In genomic region chr17:63786117-63786516, GRCh38 we compare ENCODE assay signal across 19 cellular contexts. TPM values are rescaled to one million over a fixed set of nuclear protein-coding genes. Genes with fewer than 3 reads are reported as not detected.
DNase-seq lines count a peak whose midpoint lies in the region; ATAC-seq, FAIRE-seq and TF ChIP-seq lines count a peak whose summit lies in the region.
"Had no signal": no experiment of that assay in that cellular context is flagged by ENCODE, and none has a peak within 500 bp of the region (broad histone marks: within the 10 kb centered on the region; RNA-seq: fewer than 3 reads in every experiment).

No MANE protein-coding gene starts in this region.

- TF ChIP-seq POLR2A in HepG2 (IDR thresholded peaks at IDR 0.05; ENCODE audit: insufficient read depth in 1 of 2, low read depth in 2 of 2, low read length in 2 of 2): no peak
- TF ChIP-seq POLR2A in right lobe of liver (IDR thresholded peaks at IDR 0.05): no peak

- H2AFZ ChIP-seq in HepG2 (ENCODE audit: low read length) (no peak overlapping the region), mammary epithelial cell (ENCODE audit: low read depth, low read length) (no peak overlapping the region), smooth muscle cell (ENCODE audit: low read depth) (no peak overlapping the region)

- dilution Hi-C loops in mammary epithelial cell (cut with HindIII; ENCODE audit: low sequenced_read_pairs): no loop called here

- POLR2A ChIA-PET in HepG2 (lab: Yijun Ruan, JAX): interaction anchor here (0.7 to 8.5 kb wide), 4 partner anchors 12 to 43 kb away, joined by 3 to 72 read pairs (median 4); partner anchors contain the start of genes CCDC47 and DDX42

- TF ChIP-seq RAD21 in HepG2 (CRISPR knock-in tag; IDR thresholded peaks at IDR 0.05): no peak

- BruUV-seq in HepG2 (replicated peaks; lab: Mats Ljungman, UMichigan) (no TSS peak), mammary epithelial cell (replicated peaks; lab: Mats Ljungman, UMichigan) (TSS peak; percentile 77)

- H3K4me2 ChIP-seq in HepG2 (ENCODE audit: low read depth, low read length) (peak overlapping the region; percentile 15), mammary epithelial cell (ENCODE audit: insufficient read depth, low read depth, low read length) (peak overlapping the region; percentile 56), smooth muscle cell (no peak overlapping the region)
- H3K4me2 ChIP-seq: KMS-11 had no signal

- H3K4me3 ChIP-seq in HepG2 (replicated peaks in 1 of 3; ENCODE audit: insufficient read depth in 1 of 3, low read depth in 2 of 3, low read length in 3 of 3) (no peak overlapping the region), right lobe of liver (no peak overlapping the region), mammary epithelial cell (replicated peaks in 1 of 3; ENCODE audit: insufficient read depth in 1 of 3, low read depth in 2 of 3, low read length in 3 of 3) (no peak overlapping the region), smooth muscle cell (no peak overlapping the region)

- H4K20me1 ChIP-seq in HepG2 (ENCODE audit: insufficient read depth, low read length) (peaks cover 28% of the 10 kb centered on the region), mammary epithelial cell (ENCODE audit: insufficient read depth, low read length) (no peaks in the 10 kb centered on the region), smooth muscle cell (ENCODE audit: low read depth) (peaks cover 100% of the 10 kb centered on the region)

- H3K27ac ChIP-seq in HepG2 (ENCODE audit: extremely low read length, insufficient read depth, low read length) (peak overlapping the region; percentile 52), right lobe of liver (no peak overlapping the region), mammary epithelial cell (ENCODE audit: insufficient read depth, low read depth, low read length) (peak overlapping the region; percentile 99), smooth muscle cell (ENCODE audit: low read depth) (peak overlapping the region; percentile 12)
- H3K27ac ChIP-seq: KMS-11 had no signal

- CTCF ChIA-PET in HepG2 (lab: Yijun Ruan, JAX; ENCODE audit: low intra/inter-chr PET ratio, low total read pairs) (no interaction called here), mammary epithelial cell (lab: Charles Lee; ENCODE audit: low non-redundant PET) (no interaction called here)

- ATAC-seq in HepG2 (peak; percentile 88), right lobe of liver (no peak), HG02763 (IDR thresholded peaks at IDR 0.05; ENCODE audit: unreplicated experiment) (no peak)

- H3K4me1 ChIP-seq in HepG2 (ENCODE audit: insufficient read depth, low read length) (peaks cover 50% of the 10 kb centered on the region), right lobe of liver (no peaks in the 10 kb centered on the region), mammary epithelial cell (ENCODE audit: insufficient read depth, low read length) (peaks cover 37% of the 10 kb centered on the region), smooth muscle cell (ENCODE audit: low read depth) (no peaks in the 10 kb centered on the region)
- H3K4me1 ChIP-seq: BE2C had no signal

- H3K79me2 ChIP-seq in HepG2 (ENCODE audit: insufficient read depth, low read length) (peaks cover 61% of the 10 kb centered on the region), mammary epithelial cell (ENCODE audit: insufficient read depth, low read length) (peaks cover 92% of the 10 kb centered on the region), smooth muscle cell (ENCODE audit: low read depth) (peaks cover 100% of the 10 kb centered on the region)

- no peaks in the 10 kb centered on the region for H3K27me3 ChIP-seq in HepG2 (ENCODE audit: control insufficient read depth in 1 of 2, insufficient read depth in 2 of 2, low read length in 2 of 2)
- no peaks in the 10 kb centered on the region for H3K27me3 ChIP-seq in right lobe of liver
- no peaks in the 10 kb centered on the region for H3K27me3 ChIP-seq in mammary epithelial cell (ENCODE audit: insufficient read depth, low read length)
- no peaks in the 10 kb centered on the region for H3K27me3 ChIP-seq in smooth muscle cell (ENCODE audit: low read depth)
- H3K27me3 ChIP-seq: BE2C had no signal

- DNase-seq in HepG2 (ENCODE audit: low spot score) (peak; percentile 63), right lobe of liver (no peak), mammary epithelial cell (no peak), smooth muscle cell (lab: John Stamatoyannopoulos, UW; ENCODE audit: unreplicated experiment) (no peak), hypothalamus (lab: John Stamatoyannopoulos, UW) (no peak)
- DNase-seq: BE2C; CD8-positive, alpha-beta memory T cell; DMS79; NCI-H1417; NCI-H187; NCI-H2107; NCI-H2227 treated with DMSO at 0.1 percent for 48 hours; NCI-H510A treated with DMSO at 0.1 percent for 48 hours; NCI-H82 had no signal

- in situ Hi-C loops in HepG2 (cut with HindIII; ENCODE audit: extremely low pct_ligation_motif_present, low pct_unique_long_range_greater_than_20kb) (no loop called here), mammary epithelial cell (cut with MboI; ENCODE audit: low sequenced_read_pairs in 2 of 2) (no loop called here)

- TF ChIP-seq EP300 in HepG2 (IDR thresholded peaks at IDR 0.05; ENCODE audit: low read depth in 2 of 2, low read length in 2 of 2) (no peak), HepG2 (CRISPR knock-in tag; IDR thresholded peaks at IDR 0.05; ENCODE audit: borderline replicate concordance) (no peak)

- H3K9ac ChIP-seq in HepG2 (ENCODE audit: insufficient read depth, low read depth, low read length): no peak overlapping the region
- H3K9ac ChIP-seq in mammary epithelial cell (ENCODE audit: insufficient read depth, low read length): peak overlapping the region; percentile 56
- no peak overlapping the region for H3K9ac ChIP-seq in smooth muscle cell (ENCODE audit: low read depth)
- H3K9ac ChIP-seq: KMS-11 had no signal

- intact Hi-C loops in HepG2 (cut with micrococcal nuclease; ENCODE audit: unreplicated experiment): no loop called here
- intact Hi-C loops in right lobe of liver (cut with DNase I): no loop called here
- intact Hi-C loops in mammary epithelial cell (cut with micrococcal nuclease): no loop called here

- H3F3A ChIP-seq in smooth muscle cell (ENCODE audit: low read depth): no peaks in the 10 kb centered on the region

- FAIRE-seq in HepG2 (lab: Jason Lieb, UNC): peak; percentile 36
- FAIRE-seq: D721Med, GM12892, GM18507 had no signal

- TF ChIP-seq CTCF in HepG2 (CRISPR knock-in tag; IDR thresholded peaks at IDR 0.05) (no peak), right lobe of liver (IDR thresholded peaks at IDR 0.05) (no peak), mammary epithelial cell (conservative IDR thresholded peaks at IDR 0.05 in 1 of 2, IDR thresholded peaks at IDR 0.05 in 1 of 2; ENCODE audit: extremely low read depth in 1 of 2, insufficient read depth in 1 of 2, low read depth in 1 of 2, low read length in 2 of 2) (no peak), smooth muscle cell (IDR thresholded peaks at IDR 0.05; ENCODE audit: borderline replicate concordance, insufficient read depth, poor library complexity, severe bottlenecking) (no peak)

- WGBS in HepG2 (ENCODE audit: low lambda C conversion rate): 94% methylated on average over 1 of the region's 1 CpG
- WGBS in right lobe of liver (ENCODE audit: insufficient coverage, low coverage, low lambda C conversion rate, missing lambda C conversion rate): 100% methylated on average over 1 of the region's 1 CpG
- WGBS in mammary epithelial cell (ENCODE audit: low coverage, missing lambda C conversion rate): 100% methylated on average over 1 of the region's 1 CpG
- WGBS in smooth muscle cell (ENCODE audit: low lambda C conversion rate): 100% methylated on average over 1 of the region's 1 CpG

- H3K9me3 ChIP-seq in HepG2 (ENCODE audit: low read length) (no peaks in the 10 kb centered on the region), right lobe of liver (no peaks in the 10 kb centered on the region), mammary epithelial cell (replicated peaks; ENCODE audit: insufficient read depth, low read length) (no peaks in the 10 kb centered on the region), smooth muscle cell (replicated peaks; ENCODE audit: low read depth) (no peaks in the 10 kb centered on the region)
- H3K9me3 ChIP-seq: BE2C had no signal

- H3K36me3 ChIP-seq in HepG2 (replicated peaks in 1 of 2; ENCODE audit: control insufficient read depth in 1 of 2, insufficient read depth in 2 of 2, low read length in 2 of 2): peaks cover 24 to 68% of the 10 kb centered on the region in 2 experiments
- peaks cover 0 to 44% (median 15%) of the 10 kb centered on the region in 4 donors for H3K36me3 ChIP-seq in right lobe of liver
- H3K36me3 ChIP-seq in mammary epithelial cell (ENCODE audit: insufficient read depth, low read length): peaks cover 26% of the 10 kb centered on the region
- H3K36me3 ChIP-seq in smooth muscle cell (ENCODE audit: low read depth): peaks cover 15% of the 10 kb centered on the region

RNA-seq across cellular contexts. Expression of gene DDX42, which starts 12.1 kb away (rescaled TPM):
- total RNA-seq in HepG2 (2016; rRNA removed; fragmentation: Illumina TruSeq; extraction: Trizol) (81.5 and 87.2 TPM in 2 replicates), right lobe of liver (10 to 100 TPM; 28.5 to 45.2 (median 36.2) TPM), mammary epithelial cell (100 to 1,000 TPM in 1 of 2 donors, 10 to 100 TPM in 1; 63.2 to 112 TPM), smooth muscle cell (80.1 and 80.5 TPM in 2 replicates)
- total RNA-seq in HepG2 (2016; cell fraction: cytosol; rRNA removed; fragmentation: Illumina TruSeq; extraction: Trizol; ENCODE audit: low read depth): 29.4 and 40.6 TPM in 2 replicates
- total RNA-seq in HepG2 (2016; cell fraction: insoluble cytoplasmic fraction; rRNA removed; fragmentation: Illumina TruSeq; extraction: Trizol): 78.3 and 81.1 TPM in 2 replicates
- 42.5 and 44.3 TPM in 2 replicates for total RNA-seq in HepG2 (2016; cell fraction: membrane; rRNA removed; fragmentation: Illumina TruSeq; extraction: Trizol)
- total RNA-seq in HepG2 (2016; cell fraction: nucleus; rRNA removed; fragmentation: Illumina TruSeq; extraction: Trizol): 143 and 164 TPM in 2 replicates
- polyA plus RNA-seq in HepG2 (2011; rRNA removed) (92.9 and 104 TPM in 2 replicates), mammary epithelial cell (44.7 TPM), smooth muscle cell (30.1 and 31.7 TPM in 2 replicates)
- polyA plus RNA-seq in HepG2 (2011; cell fraction: cytosol; rRNA removed): 28.9 and 41.0 TPM in 2 replicates
- polyA plus RNA-seq in HepG2 (2011; cell fraction: nucleus; rRNA removed): 278 and 375 TPM in 2 replicates
- 110 and 116 TPM in 2 replicates for polyA plus RNA-seq in HepG2 (2012)
- polyA plus RNA-seq in HepG2 (2016; cell fraction: cytosol; fragmentation: Illumina TruSeq; extraction: Trizol; ENCODE audit: low read depth): 6.4 and 8.6 TPM in 2 replicates
- 109 TPM in 2 replicates for polyA plus RNA-seq in HepG2 (2016; cell fraction: insoluble cytoplasmic fraction; fragmentation: Illumina TruSeq; extraction: Trizol; ENCODE audit: low read depth)
- polyA plus RNA-seq in HepG2 (2016; cell fraction: membrane; fragmentation: Illumina TruSeq; extraction: Trizol; ENCODE audit: low read depth): 21.9 and 25.7 TPM in 2 replicates
- 292 and 329 TPM in 2 replicates for polyA plus RNA-seq in HepG2 (2016; cell fraction: nucleus; fragmentation: Illumina TruSeq; extraction: Trizol; ENCODE audit: insufficient read depth, low read depth)
- 22.3 and 35.8 TPM in 2 replicates for polyA minus RNA-seq in HepG2 (2011; rRNA and poly(A)+ RNA removed; ENCODE audit: low replicate concordance)
- polyA minus RNA-seq in HepG2 (2011; cell fraction: cytosol; rRNA and poly(A)+ RNA removed): 39.0 and 47.1 TPM in 2 replicates
- polyA minus RNA-seq in HepG2 (2011; cell fraction: nucleus; rRNA and poly(A)+ RNA removed): 292 and 335 TPM in 2 replicates
- 163 TPM for polyA minus RNA-seq in mammary epithelial cell

RNA-seq across cellular contexts. Expression of gene CCDC47, which starts 12.7 kb away (rescaled TPM):
- total RNA-seq in HepG2 (2016; rRNA removed; fragmentation: Illumina TruSeq; extraction: Trizol) (61.6 and 99.5 TPM in 2 replicates), right lobe of liver (10 to 100 TPM; 45.7 to 69.9 (median 63.6) TPM), mammary epithelial cell (10 to 100 TPM; 60.5 to 74.7 TPM), smooth muscle cell (50.6 and 63.4 TPM in 2 replicates)
- total RNA-seq in HepG2 (2016; cell fraction: cytosol; rRNA removed; fragmentation: Illumina TruSeq; extraction: Trizol; ENCODE audit: low read depth): 14.7 and 18.1 TPM in 2 replicates
- total RNA-seq in HepG2 (2016; cell fraction: insoluble cytoplasmic fraction; rRNA removed; fragmentation: Illumina TruSeq; extraction: Trizol): 56.1 and 100 TPM in 2 replicates
- total RNA-seq in HepG2 (2016; cell fraction: membrane; rRNA removed; fragmentation: Illumina TruSeq; extraction: Trizol): 15.1 and 20.6 TPM in 2 replicates
- total RNA-seq in HepG2 (2016; cell fraction: nucleus; rRNA removed; fragmentation: Illumina TruSeq; extraction: Trizol): 87.9 and 101 TPM in 2 replicates
- polyA plus RNA-seq in HepG2 (2011; rRNA removed) (54.4 and 59.3 TPM in 2 replicates), mammary epithelial cell (44.7 TPM), smooth muscle cell (47.7 and 60.6 TPM in 2 replicates)
- polyA plus RNA-seq in HepG2 (2011; cell fraction: cytosol; rRNA removed): 31.9 and 50.0 TPM in 2 replicates
- 16.9 and 28.0 TPM in 2 replicates for polyA plus RNA-seq in HepG2 (2011; cell fraction: nucleus; rRNA removed)
- 84.0 and 93.9 TPM in 2 replicates for polyA plus RNA-seq in HepG2 (2012)
- 4.5 and 4.6 TPM in 2 replicates for polyA plus RNA-seq in HepG2 (2016; cell fraction: cytosol; fragmentation: Illumina TruSeq; extraction: Trizol; ENCODE audit: low read depth)
- 48.5 and 55.2 TPM in 2 replicates for polyA plus RNA-seq in HepG2 (2016; cell fraction: insoluble cytoplasmic fraction; fragmentation: Illumina TruSeq; extraction: Trizol; ENCODE audit: low read depth)
- polyA plus RNA-seq in HepG2 (2016; cell fraction: membrane; fragmentation: Illumina TruSeq; extraction: Trizol; ENCODE audit: low read depth): 7.8 and 9.6 TPM in 2 replicates
- polyA plus RNA-seq in HepG2 (2016; cell fraction: nucleus; fragmentation: Illumina TruSeq; extraction: Trizol; ENCODE audit: insufficient read depth, low read depth): 108 and 115 TPM in 2 replicates
- polyA minus RNA-seq in HepG2 (2011; rRNA and poly(A)+ RNA removed; ENCODE audit: low replicate concordance): 19.5 and 38.0 TPM in 2 replicates
- 45.4 and 57.4 TPM in 2 replicates for polyA minus RNA-seq in HepG2 (2011; cell fraction: cytosol; rRNA and poly(A)+ RNA removed)
- 39.5 and 51.5 TPM in 2 replicates for polyA minus RNA-seq in HepG2 (2011; cell fraction: nucleus; rRNA and poly(A)+ RNA removed)
- polyA minus RNA-seq in mammary epithelial cell: 48.7 TPM

RNA-seq across cellular contexts. Expression of gene PSMC5, which starts 41.1 kb away (rescaled TPM):
- total RNA-seq in HepG2 (2016; rRNA removed; fragmentation: Illumina TruSeq; extraction: Trizol) (35.3 and 81.4 TPM in 2 replicates), right lobe of liver (10 to 100 TPM; 52.7 to 70.9 (median 66.5) TPM), mammary epithelial cell (100 to 1,000 TPM in 1 of 2 donors, 10 to 100 TPM in 1; 44.8 to 132 TPM), smooth muscle cell (32.3 and 46.2 TPM in 2 replicates)
- 26.4 and 26.8 TPM in 2 replicates for total RNA-seq in HepG2 (2016; cell fraction: cytosol; rRNA removed; fragmentation: Illumina TruSeq; extraction: Trizol; ENCODE audit: low read depth)
- 36.7 and 82.1 TPM in 2 replicates for total RNA-seq in HepG2 (2016; cell fraction: insoluble cytoplasmic fraction; rRNA removed; fragmentation: Illumina TruSeq; extraction: Trizol)
- 47.6 and 57.8 TPM in 2 replicates for total RNA-seq in HepG2 (2016; cell fraction: membrane; rRNA removed; fragmentation: Illumina TruSeq; extraction: Trizol)
- total RNA-seq in HepG2 (2016; cell fraction: nucleus; rRNA removed; fragmentation: Illumina TruSeq; extraction: Trizol): 44.2 and 45.4 TPM in 2 replicates
- polyA plus RNA-seq in HepG2 (2011; rRNA removed) (109 and 128 TPM in 2 replicates), mammary epithelial cell (203 TPM), smooth muscle cell (132 and 153 TPM in 2 replicates)
- 161 and 185 TPM in 2 replicates for polyA plus RNA-seq in HepG2 (2011; cell fraction: cytosol; rRNA removed)
- 101 and 112 TPM in 2 replicates for polyA plus RNA-seq in HepG2 (2011; cell fraction: nucleus; rRNA removed)
- polyA plus RNA-seq in HepG2 (2012): 105 and 121 TPM in 2 replicates
- 73.3 and 91.2 TPM in 2 replicates for polyA plus RNA-seq in HepG2 (2016; cell fraction: cytosol; fragmentation: Illumina TruSeq; extraction: Trizol; ENCODE audit: low read depth)
- polyA plus RNA-seq in HepG2 (2016; cell fraction: insoluble cytoplasmic fraction; fragmentation: Illumina TruSeq; extraction: Trizol; ENCODE audit: low read depth): 308 and 321 TPM in 2 replicates
- 94.9 and 101 TPM in 2 replicates for polyA plus RNA-seq in HepG2 (2016; cell fraction: membrane; fragmentation: Illumina TruSeq; extraction: Trizol; ENCODE audit: low read depth)
- polyA plus RNA-seq in HepG2 (2016; cell fraction: nucleus; fragmentation: Illumina TruSeq; extraction: Trizol; ENCODE audit: insufficient read depth, low read depth): 157 and 164 TPM in 2 replicates
- 77.4 and 190 TPM in 2 replicates for polyA minus RNA-seq in HepG2 (2011; rRNA and poly(A)+ RNA removed; ENCODE audit: low replicate concordance)
- 66.7 and 67.7 TPM in 2 replicates for polyA minus RNA-seq in HepG2 (2011; cell fraction: cytosol; rRNA and poly(A)+ RNA removed)
- polyA minus RNA-seq in HepG2 (2011; cell fraction: nucleus; rRNA and poly(A)+ RNA removed): 86.9 and 103 TPM in 2 replicates
- polyA minus RNA-seq in mammary epithelial cell: 238 TPM

RNA-seq across cellular contexts. Expression of gene FTSJ3, which starts 41.3 kb away (rescaled TPM):
- 55.8 and 64.2 TPM in 2 replicates for total RNA-seq in HepG2 (2016; rRNA removed; fragmentation: Illumina TruSeq; extraction: Trizol)
- 10.7 and 13.3 TPM in 2 replicates for total RNA-seq in HepG2 (2016; cell fraction: cytosol; rRNA removed; fragmentation: Illumina TruSeq; extraction: Trizol; ENCODE audit: low read depth)
- total RNA-seq in HepG2 (2016; cell fraction: insoluble cytoplasmic fraction; rRNA removed; fragmentation: Illumina TruSeq; extraction: Trizol): 51.6 and 62.8 TPM in 2 replicates
- 14.6 and 17.3 TPM in 2 replicates for total RNA-seq in HepG2 (2016; cell fraction: membrane; rRNA removed; fragmentation: Illumina TruSeq; extraction: Trizol)
- 57.2 and 58.7 TPM in 2 replicates for total RNA-seq in HepG2 (2016; cell fraction: nucleus; rRNA removed; fragmentation: Illumina TruSeq; extraction: Trizol)
- 26.0 and 33.3 TPM in 2 replicates for polyA plus RNA-seq in HepG2 (2011; rRNA removed)
- 34.7 and 35.1 TPM in 2 replicates for polyA plus RNA-seq in HepG2 (2011; cell fraction: cytosol; rRNA removed)
- 50.8 and 55.2 TPM in 2 replicates for polyA plus RNA-seq in HepG2 (2011; cell fraction: nucleus; rRNA removed)
- polyA plus RNA-seq in HepG2 (2012): 29.8 and 30.3 TPM in 2 replicates
- 4.3 and 4.9 TPM in 2 replicates for polyA plus RNA-seq in HepG2 (2016; cell fraction: cytosol; fragmentation: Illumina TruSeq; extraction: Trizol; ENCODE audit: low read depth)
- polyA plus RNA-seq in HepG2 (2016; cell fraction: insoluble cytoplasmic fraction; fragmentation: Illumina TruSeq; extraction: Trizol; ENCODE audit: low read depth): 43.6 and 49.4 TPM in 2 replicates
- polyA plus RNA-seq in HepG2 (2016; cell fraction: membrane; fragmentation: Illumina TruSeq; extraction: Trizol; ENCODE audit: low read depth): 6.8 and 10.2 TPM in 2 replicates
- 88.3 and 89.9 TPM in 2 replicates for polyA plus RNA-seq in HepG2 (2016; cell fraction: nucleus; fragmentation: Illumina TruSeq; extraction: Trizol; ENCODE audit: insufficient read depth, low read depth)
- polyA minus RNA-seq in HepG2 (2011; rRNA and poly(A)+ RNA removed; ENCODE audit: low replicate concordance): 56.8 and 112 TPM in 2 replicates
- polyA minus RNA-seq in HepG2 (2011; cell fraction: cytosol; rRNA and poly(A)+ RNA removed): 19.9 and 23.5 TPM in 2 replicates
- 74.9 and 77.7 TPM in 2 replicates for polyA minus RNA-seq in HepG2 (2011; cell fraction: nucleus; rRNA and poly(A)+ RNA removed)
- 10 to 100 TPM; 12.9 to 25.9 (median 19.0) TPM for total RNA-seq in right lobe of liver
- total RNA-seq in mammary epithelial cell: 10 to 100 TPM; 39.5 to 49.0 TPM
- polyA plus RNA-seq in mammary epithelial cell: 32.0 TPM
- 52.4 TPM for polyA minus RNA-seq in mammary epithelial cell
- total RNA-seq in smooth muscle cell: 32.5 and 46.8 TPM in 2 replicates
- 21.9 and 24.8 TPM in 2 replicates for polyA plus RNA-seq in smooth muscle cell

RNA-seq across cellular contexts. Expression of gene STRADA, which starts 44.5 kb away (rescaled TPM):
- total RNA-seq in HepG2 (2016; rRNA removed; fragmentation: Illumina TruSeq; extraction: Trizol) (16.1 and 17.9 TPM in 2 replicates), right lobe of liver (10 to 100 TPM in 5 of 6 experiments, 1 to 10 TPM in 1; 8.4 to 15.1 (median 13.0) TPM), mammary epithelial cell (10 to 100 TPM; 34.3 to 38.9 TPM), smooth muscle cell (13.6 and 18.7 TPM in 2 replicates)
- 3.7 and 4.0 TPM in 2 replicates for total RNA-seq in HepG2 (2016; cell fraction: cytosol; rRNA removed; fragmentation: Illumina TruSeq; extraction: Trizol; ENCODE audit: low read depth)
- 15.8 and 17.3 TPM in 2 replicates for total RNA-seq in HepG2 (2016; cell fraction: insoluble cytoplasmic fraction; rRNA removed; fragmentation: Illumina TruSeq; extraction: Trizol)
- 7.7 and 7.8 TPM in 2 replicates for total RNA-seq in HepG2 (2016; cell fraction: membrane; rRNA removed; fragmentation: Illumina TruSeq; extraction: Trizol)
- 27.8 and 29.5 TPM in 2 replicates for total RNA-seq in HepG2 (2016; cell fraction: nucleus; rRNA removed; fragmentation: Illumina TruSeq; extraction: Trizol)
- polyA plus RNA-seq in HepG2 (2011; rRNA removed) (17.3 and 17.6 TPM in 2 replicates), mammary epithelial cell (24.7 TPM), smooth muscle cell (26.8 and 27.7 TPM in 2 replicates)
- polyA plus RNA-seq in HepG2 (2011; cell fraction: cytosol; rRNA removed): 7.0 and 7.6 TPM in 2 replicates
- polyA plus RNA-seq in HepG2 (2011; cell fraction: nucleus; rRNA removed): 36.3 and 37.3 TPM in 2 replicates
- 10.9 and 13.7 TPM in 2 replicates for polyA plus RNA-seq in HepG2 (2012)
- 3.1 and 3.6 TPM in 2 replicates for polyA plus RNA-seq in HepG2 (2016; cell fraction: cytosol; fragmentation: Illumina TruSeq; extraction: Trizol; ENCODE audit: low read depth)
- polyA plus RNA-seq in HepG2 (2016; cell fraction: insoluble cytoplasmic fraction; fragmentation: Illumina TruSeq; extraction: Trizol; ENCODE audit: low read depth): 18.9 and 21.4 TPM in 2 replicates
- 6.6 and 7.5 TPM in 2 replicates for polyA plus RNA-seq in HepG2 (2016; cell fraction: membrane; fragmentation: Illumina TruSeq; extraction: Trizol; ENCODE audit: low read depth)
- 51.3 and 56.2 TPM in 2 replicates for polyA plus RNA-seq in HepG2 (2016; cell fraction: nucleus; fragmentation: Illumina TruSeq; extraction: Trizol; ENCODE audit: insufficient read depth, low read depth)
- 15.1 and 16.7 TPM in 2 replicates for polyA minus RNA-seq in HepG2 (2011; rRNA and poly(A)+ RNA removed; ENCODE audit: low replicate concordance)
- 4.1 and 4.2 TPM in 2 replicates for polyA minus RNA-seq in HepG2 (2011; cell fraction: cytosol; rRNA and poly(A)+ RNA removed)
- 25.2 and 27.6 TPM in 2 replicates for polyA minus RNA-seq in HepG2 (2011; cell fraction: nucleus; rRNA and poly(A)+ RNA removed)
- polyA minus RNA-seq in mammary epithelial cell: 46.4 TPM

Comparison
In these comparisons a context has a peak if more than half of its experiments do, and no peak if none do; other contexts are left out.
1. H3K27ac ChIP-seq: peak in HepG2 (single experiment), mammary epithelial cell (single experiment) and smooth muscle cell (single experiment); none in right lobe of liver (0 of 3).